ENCODE assay signal across 1 cellular context in the genomic region with DNA sequence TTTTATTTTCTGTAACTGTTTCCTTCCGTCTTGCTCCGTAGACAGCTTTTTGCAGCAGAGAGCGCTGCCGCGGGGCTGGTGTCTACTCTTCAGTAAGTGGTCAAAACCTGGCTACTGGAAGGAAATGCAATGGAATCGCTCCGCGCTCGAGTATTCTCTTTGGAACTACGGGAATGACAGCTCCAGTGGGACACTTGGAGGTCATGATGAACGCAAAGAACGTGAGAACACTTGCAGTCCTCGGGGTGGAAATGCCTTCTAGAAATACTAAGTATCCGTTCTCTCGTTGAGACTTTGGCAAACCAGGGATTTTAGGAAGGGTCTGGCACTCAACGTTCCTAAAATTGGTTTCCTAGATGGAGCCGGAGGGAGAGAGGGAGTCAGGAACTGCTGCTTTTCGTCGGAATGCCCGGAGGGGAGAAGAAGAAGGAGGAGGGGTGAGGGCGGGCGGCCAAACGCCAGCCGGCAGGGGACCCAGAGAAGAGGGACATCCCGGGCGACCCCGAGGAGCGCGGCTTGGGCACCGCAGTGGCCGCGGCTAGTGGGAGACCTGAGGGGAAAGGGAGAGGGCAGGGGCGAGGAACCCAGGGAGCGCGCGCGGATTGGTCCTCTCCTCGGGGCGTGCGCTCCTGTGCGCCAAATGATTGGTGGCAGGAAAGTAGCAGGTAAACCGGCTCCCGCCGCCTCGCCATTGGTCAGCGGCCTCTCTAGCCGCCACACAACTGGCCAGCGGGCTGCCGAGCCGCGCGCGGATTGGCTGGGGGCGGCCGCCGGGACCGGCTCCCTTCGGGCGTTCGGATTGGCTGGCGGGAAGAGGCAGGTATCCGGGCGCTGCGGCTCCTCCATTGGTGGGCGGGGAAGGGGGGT.
TF ChIP-seq lines count a peak whose summit lies in the region.

No MANE protein-coding gene starts in this region.

TF ChIP-seq in IMR-90, 13 proteins besides CTCF, POLR2A, EP300 and RAD21:
- TF ChIP-seq NFE2L2 (IDR thresholded peaks at IDR 0.05; ENCODE audit: low read depth, low read length): no peak
- TF ChIP-seq MXI1 (IDR thresholded peaks at IDR 0.05; ENCODE audit: borderline replicate concordance, low read depth, low read length): 0 out of 2 replicates have a peak, but pooled peaks have one; percentile 13
- TF ChIP-seq CEBPB (IDR thresholded peaks at IDR 0.05; ENCODE audit: low read depth, low read length): no peak
- peak; percentile 95 for TF ChIP-seq FOS (IDR thresholded peaks at IDR 0.05; ENCODE audit: low read depth, low read length)
- TF ChIP-seq, protein P1, sequence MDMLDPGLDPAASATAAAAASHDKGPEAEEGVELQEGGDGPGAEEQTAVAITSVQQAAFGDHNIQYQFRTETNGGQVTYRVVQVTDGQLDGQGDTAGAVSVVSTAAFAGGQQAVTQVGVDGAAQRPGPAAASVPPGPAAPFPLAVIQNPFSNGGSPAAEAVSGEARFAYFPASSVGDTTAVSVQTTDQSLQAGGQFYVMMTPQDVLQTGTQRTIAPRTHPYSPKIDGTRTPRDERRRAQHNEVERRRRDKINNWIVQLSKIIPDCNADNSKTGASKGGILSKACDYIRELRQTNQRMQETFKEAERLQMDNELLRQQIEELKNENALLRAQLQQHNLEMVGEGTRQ (IDR thresholded peaks at IDR 0.05; ENCODE audit: low read depth, low read length): 0 out of 2 replicates have a peak, but pooled peaks have one; percentile 32
- no peak; the same call in 1 of the 2 replicates for TF ChIP-seq BHLHE40 (IDR thresholded peaks at IDR 0.05; ENCODE audit: low read depth, low read length)
TF ChIP-seq in IMR-90: peak in this region for 3.
